ENCODE assay signal across 18 cellular contexts in the genomic region with DNA sequence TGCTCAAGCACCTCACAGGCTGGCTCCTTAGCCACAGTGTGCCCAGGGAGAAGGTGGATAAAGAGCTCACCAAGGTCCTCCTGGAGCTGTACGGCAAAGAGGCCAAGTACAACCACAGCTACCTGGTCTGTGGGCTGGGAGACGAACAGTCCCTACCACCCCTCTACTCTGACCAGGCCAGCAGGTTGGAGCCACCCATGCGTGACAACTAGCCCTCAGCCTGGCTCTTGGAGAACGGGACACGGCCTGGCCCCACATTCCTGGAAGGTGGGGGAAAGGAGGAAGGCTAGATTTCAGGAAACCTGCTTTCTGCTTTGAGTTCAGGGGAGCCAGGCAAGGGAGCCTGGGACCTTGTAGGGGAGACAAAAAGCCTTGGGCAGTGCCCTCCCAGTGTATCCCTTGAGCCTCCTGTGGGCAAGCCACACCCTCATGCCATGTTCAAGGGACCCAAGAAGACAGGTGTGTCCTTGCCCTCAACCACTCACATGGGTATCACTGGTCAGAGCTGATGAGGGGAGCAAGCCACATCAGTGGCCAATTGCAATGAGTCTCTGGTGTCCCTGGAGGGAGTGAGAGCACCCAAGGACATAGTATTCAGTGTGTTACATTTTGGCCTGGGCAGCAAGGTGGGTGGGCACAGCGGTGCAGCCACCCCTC. TPM values are rescaled to one million over a fixed set of nuclear protein-coding genes. Genes with fewer than 3 reads are reported as not detected.
DNase-seq lines count a peak whose midpoint lies in the region; ATAC-seq and TF ChIP-seq lines count a peak whose summit lies in the region.
"Had no signal": no experiment of that assay in that cellular context is flagged by ENCODE, and none has a peak within 500 bp of the region (broad histone marks: within the 10 kb centered on the region; RNA-seq: fewer than 3 reads in every experiment).

No MANE protein-coding gene starts in this region.

- TF ChIP-seq CTCF in endodermal cell (conservative IDR thresholded peaks at IDR 0.05) (no peak), neural progenitor cell (IDR thresholded peaks at IDR 0.05) (no peak), upper lobe of right lung (IDR thresholded peaks at IDR 0.05) (no peak)

- DNase-seq in activated CD4-positive, alpha-beta T cell treated with anti-CD3 and anti-CD28 coated beads for 36 hours: no peak
- DNase-seq in activated CD4-positive, alpha-beta T cell treated with anti-CD3 and anti-CD28 coated beads, Interleukin-2, amount 10 ng/mL, durations not matched to agents 7 days and 5 days: no peak
- no peak for DNase-seq in endodermal cell
- DNase-seq in neural progenitor cell (ENCODE audit: low spot score): no peak
- DNase-seq in upper lobe of right lung: no peak
- no peak for DNase-seq in ACHN
- DNase-seq in iPS-NIHi11 (ENCODE audit: low spot score): no peak
- DNase-seq: 8988T, GF-D8, H9, Kasumi-1, NCI-H1105, NCI-H1694, NCI-H510A treated with DMSO at 0.1 percent for 48 hours, NCI-H82 had no signal

- H3K4me3 Mint-ChIP-seq in activated CD4-positive, alpha-beta T cell treated with anti-CD3 and anti-CD28 coated beads for 36 hours: no peak overlapping the region
- H3K4me3 Mint-ChIP-seq in activated CD4-positive, alpha-beta T cell treated with anti-CD3 and anti-CD28 coated beads, Interleukin-2, amount 10 ng/mL, durations not matched to agents 7 days and 5 days: no peak overlapping the region
- H3K4me3 Mint-ChIP-seq in endodermal cell: no peak overlapping the region
- H3K4me3 Mint-ChIP-seq in neural progenitor cell: no peak overlapping the region
- H3K4me3 Mint-ChIP-seq: H9 had no signal

- no peaks in the 10 kb centered on the region for H3K27me3 Mint-ChIP-seq in activated CD4-positive, alpha-beta T cell treated with anti-CD3 and anti-CD28 coated beads for 36 hours
- no peaks in the 10 kb centered on the region for H3K27me3 Mint-ChIP-seq in activated CD4-positive, alpha-beta T cell treated with anti-CD3 and anti-CD28 coated beads, Interleukin-2, amount 10 ng/mL, durations not matched to agents 7 days and 5 days
- H3K27me3 Mint-ChIP-seq in endodermal cell (ENCODE audit: insufficient read depth) (no peaks in the 10 kb centered on the region), neural progenitor cell (ENCODE audit: insufficient read depth, low read depth) (no peaks in the 10 kb centered on the region)

- H3K79me2 ChIP-seq in neural progenitor cell (ENCODE audit: low read depth): peaks cover 98% of the 10 kb centered on the region

- H3K9ac ChIP-seq in endodermal cell (ENCODE audit: extremely low read depth, low read length, poor library complexity, severe bottlenecking) (no peak overlapping the region), neural progenitor cell (no peak overlapping the region)
- H3K9ac ChIP-seq: BLaER1 treated with 17β-estradiol and CSF1 and Interleukin-3, amounts not matched to agents 10 nM and 100 nM had no signal

- peak overlapping the region; percentile 38 for H3K27ac Mint-ChIP-seq in activated CD4-positive, alpha-beta T cell treated with anti-CD3 and anti-CD28 coated beads for 36 hours
- no peak overlapping the region for H3K27ac Mint-ChIP-seq in activated CD4-positive, alpha-beta T cell treated with anti-CD3 and anti-CD28 coated beads, Interleukin-2, amount 10 ng/mL, durations not matched to agents 7 days and 5 days
- peak overlapping the region; percentile 36 for H3K27ac Mint-ChIP-seq in endodermal cell
- H3K27ac Mint-ChIP-seq in neural progenitor cell: peak overlapping the region; percentile 92

- CTCF ChIA-PET in activated CD4-positive, alpha-beta T cell treated with anti-CD3 and anti-CD28 coated beads for 36 hours (lab: Charles Lee): interaction anchor here (0.6 to 1.9 kb wide), 4 partner anchors 9 to 42 kb away, joined by 3 to 11 read pairs (median 4); no protein-coding TSS in a partner anchor
- CTCF ChIA-PET in activated CD4-positive, alpha-beta T cell treated with anti-CD3 and anti-CD28 coated beads, Interleukin-2, amount 10 ng/mL, durations not matched to agents 7 days and 5 days (lab: Charles Lee): interaction anchor here (0.6 to 1.6 kb wide), 7 partner anchors 10 to 172 kb away, joined by 3 to 4 read pairs (median 4); no protein-coding TSS in a partner anchor

- H3K4me1 Mint-ChIP-seq in activated CD4-positive, alpha-beta T cell treated with anti-CD3 and anti-CD28 coated beads for 36 hours: peaks cover 4% of the 10 kb centered on the region
- H3K4me1 Mint-ChIP-seq in activated CD4-positive, alpha-beta T cell treated with anti-CD3 and anti-CD28 coated beads, Interleukin-2, amount 10 ng/mL, durations not matched to agents 7 days and 5 days: no peaks in the 10 kb centered on the region
- H3K4me1 Mint-ChIP-seq in endodermal cell (no peaks in the 10 kb centered on the region), neural progenitor cell (no peaks in the 10 kb centered on the region)

- ATAC-seq in activated CD4-positive, alpha-beta T cell treated with anti-CD3 and anti-CD28 coated beads for 36 hours: no peak
- ATAC-seq in upper lobe of right lung: peak; percentile 20
- ATAC-seq in HG03432 (IDR thresholded peaks at IDR 0.05; ENCODE audit: unreplicated experiment): no peak
- ATAC-seq: Right ventricle myocardium inferior had no signal

- intact Hi-C loops in activated CD4-positive, alpha-beta T cell treated with anti-CD3 and anti-CD28 coated beads for 36 hours (cut with DNase I, micrococcal nuclease): no loop called here
- intact Hi-C loops in upper lobe of right lung (cut with DNase I): no loop called here

- H3K9me3 ChIP-seq in endodermal cell (ENCODE audit: control insufficient read depth, low read length) (no peaks in the 10 kb centered on the region), neural progenitor cell (ENCODE audit: low read depth) (no peaks in the 10 kb centered on the region), upper lobe of right lung (no peaks in the 10 kb centered on the region)
- H3K9me3 ChIP-seq: BLaER1 treated with 17β-estradiol and CSF1 and Interleukin-3, amounts not matched to agents 10 nM and 100 nM had no signal

- POLR2A ChIA-PET in activated CD4-positive, alpha-beta T cell treated with anti-CD3 and anti-CD28 coated beads for 36 hours (lab: Charles Lee): interaction anchor here (0.6 kb wide), 1 partner anchor 192 kb away, joined by 5 read pairs; no protein-coding TSS in a partner anchor
- POLR2A ChIA-PET in activated CD4-positive, alpha-beta T cell treated with anti-CD3 and anti-CD28 coated beads, Interleukin-2, amount 10 ng/mL, durations not matched to agents 7 days and 5 days (lab: Charles Lee): no interaction called here

- no peak overlapping the region for H3K27ac ChIP-seq in endodermal cell (ENCODE audit: low read depth, low read length)
- H3K27ac ChIP-seq in neural progenitor cell: no peak overlapping the region
- H3K27ac ChIP-seq in upper lobe of right lung: no peak overlapping the region

- H3F3A ChIP-seq in neural progenitor cell (ENCODE audit: low read depth): peaks cover 10% of the 10 kb centered on the region

- 96 to 100% methylated on average over 3 to 6 of the region's 6 CpGs for WGBS in endodermal cell (ENCODE audit: insufficient coverage in 1 of 2, insufficient read length in 1 of 2), 2 experiments

- H3K4me3 ChIP-seq in endodermal cell (ENCODE audit: low read length): no peak overlapping the region
- no peak overlapping the region for H3K4me3 ChIP-seq in neural progenitor cell
- H3K4me3 ChIP-seq in upper lobe of right lung: no peak overlapping the region
- H3K4me3 ChIP-seq: BLaER1 treated with 17β-estradiol and CSF1 and Interleukin-3, amounts not matched to agents 10 nM and 100 nM had no signal

- peaks cover 23% of the 10 kb centered on the region for H3K36me3 ChIP-seq in endodermal cell (ENCODE audit: control insufficient read depth, insufficient read depth, low read length)
- H3K36me3 ChIP-seq in neural progenitor cell: no peaks in the 10 kb centered on the region
- no peaks in the 10 kb centered on the region for H3K36me3 ChIP-seq in upper lobe of right lung

- in situ Hi-C loops in ACHN (cut with HindIII; ENCODE audit: low pct_ligation_motif_present, low pct_unique_long_range_greater_than_20kb, low sequenced_read_pairs): no loop called here

- no peaks in the 10 kb centered on the region for H3K27me3 ChIP-seq in endodermal cell (ENCODE audit: control insufficient read depth, insufficient read depth, low read length, poor library complexity, severe bottlenecking)
- H3K27me3 ChIP-seq in neural progenitor cell: no peaks in the 10 kb centered on the region
- H3K27me3 ChIP-seq in upper lobe of right lung: no peaks in the 10 kb centered on the region
- H3K27me3 ChIP-seq: BLaER1 treated with 17β-estradiol and CSF1 and Interleukin-3, amounts not matched to agents 10 nM and 100 nM had no signal

- peaks cover 84% of the 10 kb centered on the region for H4K20me1 ChIP-seq in neural progenitor cell (ENCODE audit: low read depth)

- H3K9me3 Mint-ChIP-seq in activated CD4-positive, alpha-beta T cell treated with anti-CD3 and anti-CD28 coated beads for 36 hours (ENCODE audit: low read depth): no peaks in the 10 kb centered on the region
- H3K9me3 Mint-ChIP-seq in activated CD4-positive, alpha-beta T cell treated with anti-CD3 and anti-CD28 coated beads, Interleukin-2, amount 10 ng/mL, durations not matched to agents 7 days and 5 days: no peaks in the 10 kb centered on the region
- H3K9me3 Mint-ChIP-seq in endodermal cell (no peaks in the 10 kb centered on the region), neural progenitor cell (no peaks in the 10 kb centered on the region)
- H3K9me3 Mint-ChIP-seq: H9 had no signal

- H3K4me2 ChIP-seq in neural progenitor cell: no peak overlapping the region
- H3K4me2 ChIP-seq: BLaER1 treated with 17β-estradiol and CSF1 and Interleukin-3, amounts not matched to agents 10 nM and 100 nM had no signal

- no peaks in the 10 kb centered on the region for H3K36me3 Mint-ChIP-seq in activated CD4-positive, alpha-beta T cell treated with anti-CD3 and anti-CD28 coated beads for 36 hours (ENCODE audit: low read depth)
- H3K36me3 Mint-ChIP-seq in activated CD4-positive, alpha-beta T cell treated with anti-CD3 and anti-CD28 coated beads, Interleukin-2, amount 10 ng/mL, durations not matched to agents 7 days and 5 days (ENCODE audit: low read depth): no peaks in the 10 kb centered on the region
- peaks cover 10% of the 10 kb centered on the region for H3K36me3 Mint-ChIP-seq in endodermal cell (ENCODE audit: low read depth)
- peaks cover 4% of the 10 kb centered on the region for H3K36me3 Mint-ChIP-seq in neural progenitor cell

- no peaks in the 10 kb centered on the region for H3K4me1 ChIP-seq in endodermal cell (ENCODE audit: control insufficient read depth, insufficient read depth, low read length)
- H3K4me1 ChIP-seq in neural progenitor cell: no peaks in the 10 kb centered on the region
- H3K4me1 ChIP-seq in upper lobe of right lung: no peaks in the 10 kb centered on the region

- H2AFZ ChIP-seq in neural progenitor cell (replicated peaks): no peak overlapping the region

RNA-seq across cellular contexts. Expression of a gene that starts 27.6 kb away (rescaled TPM):
- 10 to 100 TPM; 13.2 to 13.6 TPM for total RNA-seq in activated CD4-positive, alpha-beta T cell treated with anti-CD3 and anti-CD28 coated beads for 36 hours
- 10 to 100 TPM; 16.9 to 17.5 TPM for total RNA-seq in activated CD4-positive, alpha-beta T cell treated with anti-CD3 and anti-CD28 coated beads, Interleukin-2, amount 10 ng/mL, durations not matched to agents 7 days and 5 days
- total RNA-seq in endodermal cell: 10 to 100 TPM; 43.5 to 49.4 TPM
- 19.1 TPM for polyA plus RNA-seq in endodermal cell (2013, experiment 1 of 2)
- polyA plus RNA-seq in endodermal cell (2013, experiment 2 of 2): 23.1 TPM
- 38.0 and 39.1 TPM in 2 replicates for total RNA-seq in neural progenitor cell (ENCODE audit: low replicate concordance)
- 36.4 TPM for total RNA-seq in upper lobe of right lung
